Comparison of ENCODE assay signal across 16 cellular contexts in genomic region chr1:167474191-167474641, GRCh38. TPM values are rescaled to one million over a fixed set of nuclear protein-coding genes. Genes with fewer than 3 reads are reported as not detected.
DNase-seq lines count a peak whose midpoint lies in the region; ATAC-seq and TF ChIP-seq lines count a peak whose summit lies in the region.
"Had no signal": no experiment of that assay in that cellular context is flagged by ENCODE, and none has a peak within 500 bp of the region (broad histone marks: within the 10 kb centered on the region; RNA-seq: fewer than 3 reads in every experiment).

No MANE protein-coding gene starts in this region.

- POLR2A ChIA-PET in naive thymus-derived CD8-positive, alpha-beta T cell (lab: Charles Lee) = interaction anchor here (1.3 to 6.1 kb wide), 3 partner anchors 8 to 42 kb away, joined by 5 to 47 read pairs (median 34); partner anchors contain the start of gene CD247

- H3K4me3 ChIP-seq in right atrium auricular region (no peak overlapping the region), MM.1S (ENCODE audit: low read length) (no peak overlapping the region)
- H3K4me3 ChIP-seq: gastroesophageal sphincter, mucosa of descending colon had no signal

- no peaks in the 10 kb centered on the region for H4K20me1 ChIP-seq in MM.1S (ENCODE audit: insufficient read depth, low read length)

- no peaks in the 10 kb centered on the region for H3K36me3 ChIP-seq in right atrium auricular region
- no peaks in the 10 kb centered on the region for H3K36me3 ChIP-seq in MM.1S (replicated peaks; ENCODE audit: insufficient read depth, low read length)
- H3K36me3 ChIP-seq: gastroesophageal sphincter had no signal

- H3K4me2 ChIP-seq in MM.1S (ENCODE audit: low read depth, low read length) = no peak overlapping the region

- H3K27me3 ChIP-seq in right atrium auricular region = no peaks in the 10 kb centered on the region
- H3K27me3 ChIP-seq in MM.1S (replicated peaks; ENCODE audit: insufficient read depth, low read length) = no peaks in the 10 kb centered on the region

- H3K9me2 ChIP-seq in MM.1S (replicated peaks; ENCODE audit: insufficient read depth, low read length) = no peaks in the 10 kb centered on the region

- H3K4me3 Mint-ChIP-seq in activated T-cell treated with anti-CD3 and anti-CD28 coated beads, Interleukin-2, amount 50 U/mL, for 72 hours = peak overlapping the region; percentile 86 to 90
- H3K4me3 Mint-ChIP-seq in naive thymus-derived CD8-positive, alpha-beta T cell = peak overlapping the region; percentile 70 to 91 (median 82)

- TF ChIP-seq CTCF in right atrium auricular region (IDR thresholded peaks at IDR 0.05) (no peak), MM.1S (IDR thresholded peaks at IDR 0.05; ENCODE audit: low read length) (no peak)

- no peaks in the 10 kb centered on the region for H3K79me2 ChIP-seq in MM.1S (ENCODE audit: low read length)

- H3K27ac ChIP-seq in right atrium auricular region = no peak overlapping the region
- no peak overlapping the region for H3K27ac ChIP-seq in MM.1S (ENCODE audit: low read length)
- H3K27ac ChIP-seq: gastroesophageal sphincter had no signal

- H3K9ac ChIP-seq in MM.1S (ENCODE audit: low read length) = no peak overlapping the region

- H3F3A ChIP-seq in MM.1S (ENCODE audit: insufficient read depth, low read length) = no peaks in the 10 kb centered on the region

- H3K27me3 Mint-ChIP-seq in activated T-cell treated with anti-CD3 and anti-CD28 coated beads, Interleukin-2, amount 50 U/mL, for 72 hours (ENCODE audit: low read depth) = no peaks in the 10 kb centered on the region
- H3K27me3 Mint-ChIP-seq in naive thymus-derived CD8-positive, alpha-beta T cell = no peaks in the 10 kb centered on the region

- H3K4me1 ChIP-seq in right atrium auricular region = no peaks in the 10 kb centered on the region
- H3K4me1 ChIP-seq in MM.1S (ENCODE audit: low read length) = no peaks in the 10 kb centered on the region
- H3K4me1 ChIP-seq: gastroesophageal sphincter had no signal

- H2AFZ ChIP-seq in MM.1S (ENCODE audit: low read length) = no peak overlapping the region

- H3K9me3 Mint-ChIP-seq in activated T-cell treated with anti-CD3 and anti-CD28 coated beads, Interleukin-2, amount 50 U/mL, for 72 hours = no peaks in the 10 kb centered on the region
- H3K9me3 Mint-ChIP-seq in naive thymus-derived CD8-positive, alpha-beta T cell = no peaks in the 10 kb centered on the region

- peaks cover 87% of the 10 kb centered on the region for H3K4me1 Mint-ChIP-seq in activated T-cell treated with anti-CD3 and anti-CD28 coated beads, Interleukin-2, amount 50 U/mL, for 72 hours (ENCODE audit: low read depth)
- peaks cover 42 to 92% (median 86%) of the 10 kb centered on the region in 4 donors for H3K4me1 Mint-ChIP-seq in naive thymus-derived CD8-positive, alpha-beta T cell

- peak; percentile 75 to 89 for ATAC-seq in activated T-cell treated with anti-CD3 and anti-CD28 coated beads, Interleukin-2, amount 50 U/mL, for 72 hours (replicated peaks in 1 of 2)
- peak; percentile 82 to 83 for ATAC-seq in naive thymus-derived CD8-positive, alpha-beta T cell
- ATAC-seq in HG03342 (IDR thresholded peaks at IDR 0.05; ENCODE audit: unreplicated experiment) = no peak
- ATAC-seq: gastroesophageal sphincter, HCT116, mucosa of descending colon had no signal

- peak; percentile 39 for DNase-seq in stimulated activated CD4-positive, alpha-beta T cell treated with anti-CD3 and anti-CD28 coated beads, Interleukin-12 subunit alpha, Interleukin-12 subunit beta, amount 100 ng/mL, for 4 hours
- no peak for DNase-seq in stimulated activated CD4-positive, alpha-beta T cell treated with anti-CD3 and anti-CD28 coated beads, Interleukin-2, amount 100 ng/mL, for 48 hours
- DNase-seq in activated T-cell treated with anti-CD3 and anti-CD28 coated beads, Interleukin-2, amount 50 U/mL, for 72 hours = peak; percentile 37 to 61
- peak in 8 of 10 donors; percentile 37 to 71 (median 58) for DNase-seq in naive thymus-derived CD8-positive, alpha-beta T cell
- DNase-seq in right atrium auricular region (ENCODE audit: low spot score) (no peak), MM.1S (no peak), AG08395 (ENCODE audit: low spot score) (no peak)
- DNase-seq: ACHN; activated CD4-positive, CD25-positive, alpha-beta regulatory T cell; DMS53; mucosa of descending colon; NCI-H1417 treated with DMSO at 0.1 percent for 48 hours; NCI-H526 treated with DMSO at 0.1 percent for 48 hours had no signal

- peaks cover 0 to 3% of the 10 kb centered on the region in 2 donors for H3K9me3 ChIP-seq in right atrium auricular region
- no peaks in the 10 kb centered on the region for H3K9me3 ChIP-seq in MM.1S (replicated peaks; ENCODE audit: insufficient read depth, low read length)
- H3K9me3 ChIP-seq: gastroesophageal sphincter, mucosa of descending colon had no signal

- peaks cover 6 to 25% of the 10 kb centered on the region in 2 donors for H3K36me3 Mint-ChIP-seq in activated T-cell treated with anti-CD3 and anti-CD28 coated beads, Interleukin-2, amount 50 U/mL, for 72 hours (ENCODE audit: insufficient read depth in 2 of 2)
- H3K36me3 Mint-ChIP-seq in naive thymus-derived CD8-positive, alpha-beta T cell = peaks cover 6 to 50% (median 6%) of the 10 kb centered on the region in 3 donors

- peak overlapping the region; percentile 93 for H3K27ac Mint-ChIP-seq in activated T-cell treated with anti-CD3 and anti-CD28 coated beads, Interleukin-2, amount 50 U/mL, for 72 hours
- H3K27ac Mint-ChIP-seq in naive thymus-derived CD8-positive, alpha-beta T cell = peak overlapping the region; percentile 70 to 95 (median 88)

RNA-seq across cellular contexts. Expression of gene CD247, which starts 44.1 kb away (rescaled TPM):
- 100 to 1,000 TPM; 160 to 178 TPM for total RNA-seq in activated T-cell treated with anti-CD3 and anti-CD28 coated beads, Interleukin-2, amount 50 U/mL, for 72 hours
- total RNA-seq in naive thymus-derived CD8-positive, alpha-beta T cell = 100 to 1,000 TPM; 300 to 308 TPM
- 100 to 1,000 TPM; 244 to 325 (median 310) TPM for polyA plus RNA-seq in naive thymus-derived CD8-positive, alpha-beta T cell
- total RNA-seq in right atrium auricular region = 1 to 10 TPM in 1 of 2 donors, under 1 TPM in 1; 0.79 to 1.1 TPM

Comparison
In these comparisons a context has a peak if more than half of its experiments do, and no peak if none do; other contexts are left out.
1. DNase-seq: peak in stimulated activated CD4-positive, alpha-beta T cell treated with anti-CD3 and anti-CD28 coated beads, Interleukin-12 subunit alpha, Interleukin-12 subunit beta, amount 100 ng/mL, for 4 hours (single experiment), activated T-cell treated with anti-CD3 and anti-CD28 coated beads, Interleukin-2, amount 50 U/mL, for 72 hours (2 of 2) and naive thymus-derived CD8-positive, alpha-beta T cell (8 of 10); none in stimulated activated CD4-positive, alpha-beta T cell treated with anti-CD3 and anti-CD28 coated beads, Interleukin-2, amount 100 ng/mL, for 48 hours (0 of 2), right atrium auricular region (single experiment), MM.1S (single experiment) and AG08395 (single experiment).
2. RNA of gene CD247, which starts 44.1 kb away (total RNA-seq): 300 to 308 TPM in naive thymus-derived CD8-positive, alpha-beta T cell and 160 to 178 TPM in activated T-cell treated with anti-CD3 and anti-CD28 coated beads, Interleukin-2, amount 50 U/mL, for 72 hours; 0.79 to 1.1 TPM in right atrium auricular region; every median in the first group is over 10 times any median in the second.